33 cellular contexts compared by ENCODE assay signal in the genomic region with DNA sequence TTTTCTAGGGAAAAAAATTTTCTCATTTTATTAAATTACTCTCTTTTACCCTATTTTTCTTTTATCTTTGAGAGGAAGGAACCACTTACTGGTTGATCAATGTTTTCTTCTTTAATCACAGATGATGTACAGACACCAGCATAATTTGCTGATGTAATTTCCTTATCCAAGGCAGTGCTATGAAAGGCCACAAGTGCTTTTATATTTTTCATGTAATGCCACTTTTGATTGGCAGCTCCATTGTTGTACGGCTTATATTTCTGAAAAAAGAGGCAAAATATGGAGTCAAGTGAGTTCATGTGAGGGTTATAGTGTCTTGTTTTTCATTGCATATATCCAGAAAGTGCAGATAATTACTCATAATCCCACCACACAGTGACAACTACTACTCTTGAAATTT.
DNase-seq lines count a peak whose midpoint lies in the region; ATAC-seq and TF ChIP-seq lines count a peak whose summit lies in the region.
"Had no signal": no experiment of that assay in that cellular context is flagged by ENCODE, and none has a peak within 500 bp of the region (broad histone marks: within the 10 kb centered on the region; RNA-seq: fewer than 3 reads in every experiment).

No MANE protein-coding gene starts in this region.

- no peaks in the 10 kb centered on the region for H3K79me2 ChIP-seq in SK-N-SH (ENCODE audit: insufficient read depth)
- no peaks in the 10 kb centered on the region for H3K79me2 ChIP-seq in neural cell (replicated peaks; ENCODE audit: insufficient read depth, low read length)

- no peaks in the 10 kb centered on the region for H3K9me3 Mint-ChIP-seq in MCF 10A (ENCODE audit: unreplicated experiment)
- H3K9me3 Mint-ChIP-seq: CD14-positive monocyte; CD4-positive, alpha-beta T cell; CD8-positive, alpha-beta T cell had no signal

- TF ChIP-seq EP300 in SK-N-SH (IDR thresholded peaks at IDR 0.05; ENCODE audit: borderline replicate concordance in 1 of 2, low read depth in 1 of 2, low read length in 1 of 2) (no peak), neural cell (conservative IDR thresholded peaks at IDR 0.05; ENCODE audit: poor library complexity, severe bottlenecking) (peak; percentile 84)

- H4K20me1 ChIP-seq in SK-N-SH (ENCODE audit: insufficient read depth) = no peaks in the 10 kb centered on the region
- H4K20me1 ChIP-seq in neural cell (ENCODE audit: insufficient read depth) = no peaks in the 10 kb centered on the region
- H4K20me1 ChIP-seq: BLaER1; BLaER1 treated with 17β-estradiol and CSF1 and Interleukin-3, amounts not matched to agents 10 nM and 100 nM had no signal

- no peak for ATAC-seq in SK-N-SH treated with all-trans-retinoic acid at 6 μM for 48 hours
- no peak for ATAC-seq in HG03571 (IDR thresholded peaks at IDR 0.05; ENCODE audit: unreplicated experiment)
- ATAC-seq: A549; CD8-positive, alpha-beta T cell had no signal

- CTCF ChIA-PET in SK-N-SH (lab: Yijun Ruan, JAX) (no interaction called here), A673 (lab: Charles Lee) (no interaction called here), MCF 10A (lab: Yijun Ruan, JAX) (interaction anchor here (0.6 kb wide), 1 partner anchor 780 kb away, joined by 3 read pairs; no protein-coding TSS in a partner anchor)

- DNase-seq in SK-N-SH = no peak
- peak; percentile 40 for DNase-seq in A673 (ENCODE audit: low spot score)
- no peak for DNase-seq in MCF 10A (ENCODE audit: unreplicated experiment)
- DNase-seq: 8988T; ACHN; AML-193; BE2C; C1 segment of cervical spinal cord; Caco-2; Calu3; CD4-positive, alpha-beta memory T cell; CD4-positive, alpha-beta T cell; CD4-positive, CD25-positive, alpha-beta regulatory T cell; CD8-positive, alpha-beta memory T cell; CD8-positive, alpha-beta T cell; COR-L47; DMS 273 treated with DMSO at 0.1 percent for 48 hours; DMS153; DMS53; DMS79; DMS79 treated with DMSO at 0.1 percent for 48 hours; DND-41; EL had no signal

- H3K9me3 ChIP-seq in SK-N-SH = no peaks in the 10 kb centered on the region
- no peaks in the 10 kb centered on the region for H3K9me3 ChIP-seq in A673 (ENCODE audit: low read depth, low read length, poor library complexity, severe bottlenecking)
- no peaks in the 10 kb centered on the region for H3K9me3 ChIP-seq in neural cell (ENCODE audit: low read length)
- H3K9me3 ChIP-seq: A549; BE2C; BLaER1; BLaER1 treated with 17β-estradiol and CSF1 and Interleukin-3, amounts not matched to agents 10 nM and 100 nM; Caco-2 had no signal

- POLR2A ChIA-PET in SK-N-SH (lab: Yijun Ruan, JAX) (no interaction called here), A673 (lab: Charles Lee; ENCODE audit: low non-redundant PET) (no interaction called here), MCF 10A (lab: Yijun Ruan, JAX) (no interaction called here)

- no peaks in the 10 kb centered on the region for H3K9me2 ChIP-seq in SK-N-SH
- no peaks in the 10 kb centered on the region for H3K9me2 ChIP-seq in neural cell (ENCODE audit: insufficient read depth, low read length)

- H3K27ac ChIP-seq in SK-N-SH (ENCODE audit: low read depth in 2 of 2, low read length in 1 of 2) (no peak overlapping the region), A673 (ENCODE audit: low read depth, low read length, poor library complexity, severe bottlenecking) (no peak overlapping the region), neural cell (ENCODE audit: low read length) (no peak overlapping the region)
- H3K27ac ChIP-seq: 22Rv1; A549; BLaER1; BLaER1 treated with 17β-estradiol and CSF1 and Interleukin-3, amounts not matched to agents 10 nM and 100 nM; C4-2B had no signal

- intact Hi-C loops in A673 (cut with micrococcal nuclease; ENCODE audit: unreplicated experiment) (no loop called here), MCF 10A (cut with micrococcal nuclease) (no loop called here)

- BruUV-seq in A673 (replicated peaks; lab: Mats Ljungman, UMichigan) (no TSS peak), MCF 10A (replicated peaks; lab: Mats Ljungman, UMichigan) (no TSS peak)

- H3K27me3 Mint-ChIP-seq in MCF 10A (ENCODE audit: insufficient read depth, unreplicated experiment) = peaks cover 68% of the 10 kb centered on the region
- H3K27me3 Mint-ChIP-seq: CD4-positive, alpha-beta memory T cell; CD4-positive, alpha-beta T cell; CD4-positive, CD25-positive, alpha-beta regulatory T cell; CD8-positive, alpha-beta memory T cell had no signal

- H3K9ac ChIP-seq in SK-N-SH (no peak overlapping the region), neural cell (ENCODE audit: low read length) (no peak overlapping the region)
- H3K9ac ChIP-seq: BLaER1; BLaER1 treated with 17β-estradiol and CSF1 and Interleukin-3, amounts not matched to agents 10 nM and 100 nM had no signal

- H3K36me3 ChIP-seq in SK-N-SH (replicated peaks in 1 of 2; ENCODE audit: control insufficient read depth in 1 of 2, insufficient read depth in 2 of 2, low read length in 1 of 2) (no peaks in the 10 kb centered on the region), A673 (ENCODE audit: insufficient read depth, low read length, poor library complexity, severe bottlenecking) (no peaks in the 10 kb centered on the region), neural cell (ENCODE audit: insufficient read depth, low read length) (no peaks in the 10 kb centered on the region)
- H3K36me3 ChIP-seq: BE2C; BLaER1; BLaER1 treated with 17β-estradiol and CSF1 and Interleukin-3, amounts not matched to agents 10 nM and 100 nM had no signal

- H3K4me3 ChIP-seq in SK-N-SH (ENCODE audit: low read depth in 2 of 2, low read length in 1 of 2) = no peak overlapping the region
- H3K4me3 ChIP-seq in A673 (ENCODE audit: low read depth, low read length, poor library complexity, severe bottlenecking) = no peak overlapping the region
- no peak overlapping the region for H3K4me3 ChIP-seq in neural cell (ENCODE audit: low read length)
- H3K4me3 ChIP-seq: A549; BLaER1; BLaER1 treated with 17β-estradiol and CSF1 and Interleukin-3, amounts not matched to agents 10 nM and 100 nM had no signal

- no peaks in the 10 kb centered on the region for H3K27me3 ChIP-seq in SK-N-SH (ENCODE audit: insufficient read depth)
- H3K27me3 ChIP-seq in A673 (replicated peaks; ENCODE audit: insufficient read depth, low read depth, low read length, poor library complexity) = no peaks in the 10 kb centered on the region
- H3K27me3 ChIP-seq in neural cell (ENCODE audit: insufficient read depth, low read depth, low read length) = no peaks in the 10 kb centered on the region
- H3K27me3 ChIP-seq: BE2C; BLaER1; BLaER1 treated with 17β-estradiol and CSF1 and Interleukin-3, amounts not matched to agents 10 nM and 100 nM had no signal

- H2AFZ ChIP-seq in SK-N-SH (ENCODE audit: low read depth) (no peak overlapping the region), neural cell (ENCODE audit: low read depth, low read length) (no peak overlapping the region)

- H3K36me3 Mint-ChIP-seq in MCF 10A (ENCODE audit: insufficient read depth, unreplicated experiment) = no peaks in the 10 kb centered on the region
- H3K36me3 Mint-ChIP-seq: CD14-positive monocyte; CD4-positive, alpha-beta memory T cell; CD4-positive, CD25-positive, alpha-beta regulatory T cell; CD8-positive, alpha-beta memory T cell; CD8-positive, alpha-beta T cell had no signal

- TF ChIP-seq CTCF in SK-N-SH (IDR thresholded peaks at IDR 0.05) (no peak), A673 (conservative IDR thresholded peaks at IDR 0.05; ENCODE audit: low read depth, low read length) (no peak), neural cell (IDR thresholded peaks at IDR 0.05; ENCODE audit: poor library complexity, severe bottlenecking) (no peak), MCF 10A (IDR thresholded peaks at IDR 0.05; ENCODE audit: unreplicated experiment) (no peak)

- H3F3A ChIP-seq in SK-N-SH (replicated peaks; ENCODE audit: insufficient read depth) (no peaks in the 10 kb centered on the region), neural cell (ENCODE audit: insufficient read depth, low read length, poor library complexity, severe bottlenecking) (no peaks in the 10 kb centered on the region)

- no peak overlapping the region for H3K4me3 Mint-ChIP-seq in MCF 10A (ENCODE audit: unreplicated experiment)
- H3K4me3 Mint-ChIP-seq: B cell; CD14-positive monocyte; CD4-positive, alpha-beta memory T cell; CD4-positive, alpha-beta T cell; CD4-positive, CD25-positive, alpha-beta regulatory T cell; CD8-positive, alpha-beta memory T cell; CD8-positive, alpha-beta T cell had no signal

- H3K27ac Mint-ChIP-seq in MCF 10A (ENCODE audit: low read depth, unreplicated experiment) = no peak overlapping the region
- H3K27ac Mint-ChIP-seq: B cell; CD14-positive monocyte; CD4-positive, alpha-beta memory T cell; CD4-positive, alpha-beta T cell; CD4-positive, CD25-positive, alpha-beta regulatory T cell; CD8-positive, alpha-beta memory T cell; CD8-positive, alpha-beta T cell had no signal

- H3K4me2 ChIP-seq in SK-N-SH = no peak overlapping the region
- H3K4me2 ChIP-seq in neural cell (ENCODE audit: low read length) = no peak overlapping the region
- H3K4me2 ChIP-seq: A549; BLaER1; BLaER1 treated with 17β-estradiol and CSF1 and Interleukin-3, amounts not matched to agents 10 nM and 100 nM had no signal

- H3K4me1 Mint-ChIP-seq in MCF 10A (ENCODE audit: insufficient read depth, unreplicated experiment) = no peaks in the 10 kb centered on the region
- H3K4me1 Mint-ChIP-seq: B cell; CD14-positive monocyte; CD4-positive, alpha-beta memory T cell; CD4-positive, CD25-positive, alpha-beta regulatory T cell; CD8-positive, alpha-beta memory T cell had no signal

- TF ChIP-seq RAD21 in SK-N-SH (IDR thresholded peaks at IDR 0.05; ENCODE audit: low read length) (no peak), neural cell (conservative IDR thresholded peaks at IDR 0.05) (no peak)

- H3K4me1 ChIP-seq in SK-N-SH (ENCODE audit: control insufficient read depth in 1 of 2, insufficient read depth in 2 of 2, low read depth in 1 of 2, low read length in 1 of 2) (no peaks in the 10 kb centered on the region; a peak in 2 of 4 replicates), A673 (ENCODE audit: insufficient read depth, low read length, poor library complexity, severe bottlenecking) (no peaks in the 10 kb centered on the region)
- H3K4me1 ChIP-seq: A549; BE2C; BLaER1; BLaER1 treated with 17β-estradiol and CSF1 and Interleukin-3, amounts not matched to agents 10 nM and 100 nM; Caco-2 had no signal

- 78% methylated on average over 1 of the region's 1 CpG for WGBS in SK-N-SH (ENCODE audit: low lambda C conversion rate)

TF ChIP-seq in SK-N-SH treated with all-trans-retinoic acid at 6 μM for 48 hours, 23 proteins besides CTCF, POLR2A, EP300 and RAD21 (continues in another document):
- TF ChIP-seq CSDC2 (CRISPR knock-in tag; IDR thresholded peaks at IDR 0.05) = no peak
- TF ChIP-seq ZFP30 (CRISPR knock-in tag; IDR thresholded peaks at IDR 0.05) = no peak
- no peak for TF ChIP-seq OSR1 (CRISPR knock-in tag; IDR thresholded peaks at IDR 0.05)

TF ChIP-seq in SK-N-SH, 30 proteins besides CTCF, POLR2A, EP300 and RAD21 (continues in another document):
- TF ChIP-seq NFIC (IDR thresholded peaks at IDR 0.05; ENCODE audit: borderline replicate concordance) (no peak), YY1 (IDR thresholded peaks at IDR 0.05; ENCODE audit: low read depth) (no peak), RFX5 (IDR thresholded peaks at IDR 0.05; ENCODE audit: low read length) (no peak)

TF ChIP-seq in neural cell, 6 proteins besides CTCF, POLR2A, EP300 and RAD21 (continues in another document):
- TF ChIP-seq SMC3 (conservative IDR thresholded peaks at IDR 0.05; ENCODE audit: poor library complexity) (no peak), TAF1 (IDR thresholded peaks at IDR 0.05; ENCODE audit: low read depth) (no peak), POLR2AphosphoS5 (IDR thresholded peaks at IDR 0.05) (no peak), MXI1 (conservative IDR thresholded peaks at IDR 0.05; ENCODE audit: poor library complexity, severe bottlenecking) (no peak)
